In the genomic region with DNA sequence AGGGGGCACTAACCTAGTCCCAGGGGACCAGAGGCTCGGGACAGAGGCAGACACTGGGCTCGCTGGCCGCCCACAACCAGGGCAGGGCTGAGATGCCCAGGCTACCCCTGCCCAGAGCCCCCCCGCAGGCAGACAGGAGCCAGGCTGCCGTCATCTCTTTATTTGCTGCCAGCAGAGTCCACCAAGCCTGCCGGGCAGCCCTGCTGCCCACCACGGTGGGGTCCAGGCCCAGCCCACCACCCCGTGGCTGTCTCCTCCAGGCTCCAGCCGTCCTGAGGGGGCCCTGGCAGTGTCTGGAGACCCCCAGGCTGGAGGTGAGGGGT, we compare ENCODE assay signal across 1 cellular context.
TF ChIP-seq lines count a peak whose summit lies in the region.

No MANE protein-coding gene starts in this region.

TF ChIP-seq in IMR-90, 13 proteins besides CTCF, POLR2A, EP300 and RAD21:
- TF ChIP-seq, protein P1, sequence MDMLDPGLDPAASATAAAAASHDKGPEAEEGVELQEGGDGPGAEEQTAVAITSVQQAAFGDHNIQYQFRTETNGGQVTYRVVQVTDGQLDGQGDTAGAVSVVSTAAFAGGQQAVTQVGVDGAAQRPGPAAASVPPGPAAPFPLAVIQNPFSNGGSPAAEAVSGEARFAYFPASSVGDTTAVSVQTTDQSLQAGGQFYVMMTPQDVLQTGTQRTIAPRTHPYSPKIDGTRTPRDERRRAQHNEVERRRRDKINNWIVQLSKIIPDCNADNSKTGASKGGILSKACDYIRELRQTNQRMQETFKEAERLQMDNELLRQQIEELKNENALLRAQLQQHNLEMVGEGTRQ (IDR thresholded peaks at IDR 0.05; ENCODE audit: low read depth, low read length) = no peak
- TF ChIP-seq MAZ (IDR thresholded peaks at IDR 0.05; ENCODE audit: borderline replicate concordance, low read depth, low read length) (no peak), SMC3 (IDR thresholded peaks at IDR 0.05; ENCODE audit: low read depth, low read length) (no peak), CHD1 (IDR thresholded peaks at IDR 0.05; ENCODE audit: low read depth, low read length) (no peak), NFE2L2 (IDR thresholded peaks at IDR 0.05; ENCODE audit: low read depth, low read length) (no peak), FOS (IDR thresholded peaks at IDR 0.05; ENCODE audit: low read depth, low read length) (no peak), CEBPB (IDR thresholded peaks at IDR 0.05; ENCODE audit: low read depth, low read length) (no peak), MXI1 (IDR thresholded peaks at IDR 0.05; ENCODE audit: borderline replicate concordance, low read depth, low read length) (no peak), RFX5 (IDR thresholded peaks at IDR 0.05; ENCODE audit: low read depth, low read length) (no peak), MAFK (IDR thresholded peaks at IDR 0.05; ENCODE audit: low read depth, low read length) (no peak), BHLHE40 (IDR thresholded peaks at IDR 0.05; ENCODE audit: low read depth, low read length) (no peak), RCOR1 (IDR thresholded peaks at IDR 0.05; ENCODE audit: insufficient replicate concordance, low read length) (no peak)
- TF ChIP-seq, protein P2, sequence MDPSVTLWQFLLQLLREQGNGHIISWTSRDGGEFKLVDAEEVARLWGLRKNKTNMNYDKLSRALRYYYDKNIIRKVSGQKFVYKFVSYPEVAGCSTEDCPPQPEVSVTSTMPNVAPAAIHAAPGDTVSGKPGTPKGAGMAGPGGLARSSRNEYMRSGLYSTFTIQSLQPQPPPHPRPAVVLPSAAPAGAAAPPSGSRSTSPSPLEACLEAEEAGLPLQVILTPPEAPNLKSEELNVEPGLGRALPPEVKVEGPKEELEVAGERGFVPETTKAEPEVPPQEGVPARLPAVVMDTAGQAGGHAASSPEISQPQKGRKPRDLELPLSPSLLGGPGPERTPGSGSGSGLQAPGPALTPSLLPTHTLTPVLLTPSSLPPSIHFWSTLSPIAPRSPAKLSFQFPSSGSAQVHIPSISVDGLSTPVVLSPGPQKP (IDR thresholded peaks at IDR 0.05; ENCODE audit: borderline replicate concordance, low read depth, low read length) = no peak
TF ChIP-seq in IMR-90: peak in this region for 0.
